32 cellular contexts compared by ENCODE assay signal in the genomic region with DNA sequence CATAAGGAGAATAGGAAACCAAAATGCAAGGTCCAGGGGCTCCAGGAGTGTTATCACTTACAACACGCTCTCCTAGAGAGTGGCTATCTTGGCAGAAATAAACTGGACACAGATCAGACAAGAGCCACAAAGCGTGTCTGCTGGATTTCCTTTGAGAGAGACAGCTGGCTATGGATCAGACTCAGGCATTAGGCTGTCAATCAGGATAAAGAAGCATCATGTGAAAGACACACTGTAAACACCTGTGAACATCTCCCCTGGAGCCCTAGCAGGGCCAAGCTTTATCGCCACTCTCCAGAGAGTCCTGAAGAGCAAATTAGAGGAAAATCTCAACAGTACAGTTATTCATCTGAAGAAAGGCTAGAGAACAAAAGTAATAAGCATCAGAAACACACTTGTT. TPM values are rescaled to one million over a fixed set of nuclear protein-coding genes. Genes with fewer than 3 reads are reported as not detected.
"Had no signal": no experiment of that assay in that cellular context is flagged by ENCODE, and none has a peak within 500 bp of the region (broad histone marks: within the 10 kb centered on the region; RNA-seq: fewer than 3 reads in every experiment).

No MANE protein-coding gene starts in this region.

- H3K4me1 ChIP-seq: ascending aorta had no signal

- H3K9me3 ChIP-seq: ascending aorta had no signal

- H3K4me3 ChIP-seq: ascending aorta, cardiac muscle cell had no signal

- DNase-seq: activated CD4-positive, alpha-beta memory T cell treated with anti-CD3 and anti-CD28 coated beads, Interleukin-2, amount 10 ng/mL, durations not matched to agents 7 days and 5 days; activated CD4-positive, alpha-beta T cell treated with anti-CD3 and anti-CD28 coated beads for 1 hour; activated CD4-positive, alpha-beta T cell treated with anti-CD3 and anti-CD28 coated beads for 36 hours; activated CD4-positive, alpha-beta T cell treated with anti-CD3 and anti-CD28 coated beads for 48 hours; activated CD4-positive, alpha-beta T cell treated with anti-CD3 and anti-CD28 coated beads, Interleukin-2, amount 10 ng/mL, durations not matched to agents 7 days and 5 days; activated CD4-positive, alpha-beta T cell treated with anti-CD3 and anti-CD28 coated beads, Interleukin-2, amount 50 U/mL, for 48 hours; activated CD4-positive, CD25-positive, alpha-beta regulatory T cell; activated CD8-positive, alpha-beta memory T cell treated with anti-CD3 and anti-CD28 coated beads for 24 hours; activated CD8-positive, alpha-beta memory T cell treated with anti-CD3 and anti-CD28 coated beads, Interleukin-2, amount 10 ng/mL, durations not matched to agents 7 days and 5 days; activated CD8-positive, alpha-beta memory T cell treated with anti-CD3 and anti-CD28 coated beads, Interleukin-2, amount 50 U/mL, for 48 hours; activated CD8-positive, alpha-beta T cell treated with anti-CD3 and anti-CD28 coated beads, Interleukin-2, amount 10 ng/mL, durations not matched to agents 7 days and 5 days; activated effector memory CD4-positive, alpha-beta T cell treated with Interleukin-2 at 50 U/mL for 16 hours; activated gamma-delta T cell; activated naive CD4-positive, alpha-beta T cell treated with anti-CD3 and anti-CD28 coated beads, Interleukin-2, amount 10 ng/mL, durations not matched to agents 7 days and 5 days; activated naive CD4-positive, alpha-beta T cell treated with Interleukin-2 at 50 U/mL for 16 hours; activated naive CD8-positive, alpha-beta T cell treated with anti-CD3 and anti-CD28 coated beads, Interleukin-2, amount 10 ng/mL, durations not matched to agents 7 days and 5 days; activated naive CD8-positive, alpha-beta T cell treated with anti-CD3 and anti-CD28 coated beads, Interleukin-2, amount 50 U/mL, for 24 hours; activated T-cell treated with anti-CD3 and anti-CD28 coated beads, Interleukin-2, amount 50 U/mL, for 24 hours; activated T-cell treated with anti-CD3 and anti-CD28 coated beads, Interleukin-2, amount 50 U/mL, for 48 hours; amygdala; anterior cingulate cortex; caudate nucleus; cerebellar nuclear complex; T-helper 2 cell; T-helper 9 cell had no signal

- H3K27ac ChIP-seq: ascending aorta, cardiac muscle cell, VCaP had no signal

- H3K36me3 ChIP-seq: ascending aorta, cardiac muscle cell had no signal

- FAIRE-seq: bronchial epithelial cell, TTC549 had no signal

- ATAC-seq: activated CD4-positive, alpha-beta T cell treated with anti-CD3 and anti-CD28 coated beads for 36 hours; activated CD4-positive, CD25-positive, alpha-beta regulatory T cell treated with anti-CD3 and anti-CD28 coated beads, Interleukin-2, amount 50 U/mL, for 24 hours; activated CD8-positive, alpha-beta memory T cell treated with anti-CD3 and anti-CD28 coated beads, Interleukin-2, amount 10 ng/mL, durations not matched to agents 7 days and 5 days; activated CD8-positive, alpha-beta T cell treated with anti-CD3 and anti-CD28 coated beads, Interleukin-2, amount 10 ng/mL, durations not matched to agents 7 days and 5 days; activated naive CD8-positive, alpha-beta T cell treated with anti-CD3 and anti-CD28 coated beads, Interleukin-2, amount 50 U/mL, for 24 hours; WTC11 had no signal

- H3K27me3 ChIP-seq: ascending aorta, cardiac muscle cell had no signal

RNA-seq across cellular contexts. Expression of a gene that starts 26.0 kb away (rescaled TPM):
- total RNA-seq: ascending aorta, bronchial epithelial cell had no signal
